ENCODE assay signal across 8 cellular contexts in the genomic region with DNA sequence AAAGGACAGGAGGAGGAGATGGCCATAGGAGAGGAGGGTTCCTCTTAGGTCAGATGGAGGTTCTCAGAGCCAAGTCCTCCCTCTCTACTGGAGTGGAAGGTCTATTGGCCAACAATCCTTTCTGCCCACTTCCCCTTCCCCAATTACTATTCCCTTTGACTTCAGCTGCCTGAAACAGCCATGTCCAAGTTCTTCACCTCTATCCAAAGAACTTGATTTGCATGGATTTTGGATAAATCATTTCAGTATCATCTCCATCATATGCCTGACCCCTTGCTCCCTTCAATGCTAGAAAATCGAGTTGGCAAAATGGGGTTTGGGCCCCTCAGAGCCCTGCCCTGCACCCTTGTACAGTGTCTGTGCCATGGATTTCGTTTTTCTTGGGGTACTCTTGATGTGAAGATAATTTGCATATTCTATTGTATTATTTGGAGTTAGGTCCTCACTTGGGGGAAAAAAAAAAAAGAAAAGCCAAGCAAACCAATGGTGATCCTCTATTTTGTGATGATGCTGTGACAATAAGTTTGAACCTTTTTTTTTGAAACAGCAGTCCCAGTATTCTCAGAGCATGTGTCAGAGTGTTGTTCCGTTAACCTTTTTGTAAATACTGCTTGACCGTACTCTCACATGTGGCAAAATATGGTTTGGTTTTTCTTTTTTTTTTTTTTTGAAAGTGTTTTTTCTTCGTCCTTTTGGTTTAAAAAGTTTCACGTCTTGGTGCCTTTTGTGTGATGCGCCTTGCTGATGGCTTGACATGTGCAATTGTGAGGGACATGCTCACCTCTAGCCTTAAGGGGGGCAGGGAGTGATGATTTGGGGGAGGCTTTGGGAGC. TPM values are rescaled to one million over a fixed set of nuclear protein-coding genes. Genes with fewer than 3 reads are reported as not detected.
DNase-seq lines count a peak whose midpoint lies in the region; ATAC-seq, FAIRE-seq and TF ChIP-seq lines count a peak whose summit lies in the region.

No MANE protein-coding gene starts in this region.

- FAIRE-seq in astrocyte (lab: Jason Lieb, UNC): no peak

- H3K4me1 Mint-ChIP-seq in astrocyte (ENCODE audit: low read depth, unreplicated experiment): peaks cover 5% of the 10 kb centered on the region

- H3K4ac ChIP-seq in mesenchymal stem cell (ENCODE audit: low read depth in 1 of 2, low read length in 2 of 2): no peak overlapping the region

- H2AFZ ChIP-seq in astrocyte (ENCODE audit: low read depth, low read length) (no peak overlapping the region), mesenchymal stem cell (ENCODE audit: low read depth, low read length) (no peak overlapping the region)

- H4K20me1 ChIP-seq in astrocyte (ENCODE audit: insufficient read depth, low read length): peaks cover 56% of the 10 kb centered on the region

- POLR2A ChIA-PET in AG04450 (lab: Yijun Ruan, JAX): no interaction called here
- POLR2A ChIA-PET in HEK293T (lab: Yijun Ruan, JAX): no interaction called here

- 79% methylated on average over 7 of the region's 7 CpGs for WGBS in mesenchymal stem cell

- peaks cover 23% of the 10 kb centered on the region for H3K36me3 ChIP-seq in astrocyte (ENCODE audit: insufficient read depth, low read length)
- peaks cover 13 to 16% of the 10 kb centered on the region in 2 experiments for H3K36me3 ChIP-seq in mesenchymal stem cell (ENCODE audit: control insufficient read depth in 1 of 2, insufficient read depth in 2 of 2, low read depth in 1 of 2, low read length in 2 of 2)

- H4K91ac ChIP-seq in mesenchymal stem cell (ENCODE audit: low read length): no peak overlapping the region

- H3K27me3 Mint-ChIP-seq in astrocyte (ENCODE audit: low read depth, unreplicated experiment): peaks cover 11% of the 10 kb centered on the region

- H3K27ac ChIP-seq in AG04450 (ENCODE audit: low read depth, low read length) (no peak overlapping the region), astrocyte (ENCODE audit: low read depth, low read length) (no peak overlapping the region), mesenchymal stem cell (ENCODE audit: low read length, poor library complexity, severe bottlenecking) (no peak overlapping the region), foreskin keratinocyte (no peak overlapping the region)

- H3K4me3 Mint-ChIP-seq in astrocyte (ENCODE audit: unreplicated experiment): peak overlapping the region; percentile 85

- DNase-seq in AG04450 (ENCODE audit: low read depth, low spot score) (peak; percentile 41), HEK293T (ENCODE audit: extremely low spot score) (no peak), astrocyte (ENCODE audit: low read depth) (no peak), mesenchymal stem cell (peak; percentile 88), foreskin keratinocyte (no peak), G401 (ENCODE audit: low spot score) (no peak)

- H3K4me3 ChIP-seq in AG04450 (ENCODE audit: low read depth, low read length) (peak overlapping the region; percentile 94), astrocyte (ENCODE audit: insufficient read depth, low read depth, low read length) (peak overlapping the region; percentile 94), mesenchymal stem cell (ENCODE audit: insufficient read depth in 1 of 2, low read depth in 1 of 2, low read length in 2 of 2) (no peak overlapping the region)

- H3K4me1 ChIP-seq in astrocyte (ENCODE audit: insufficient read depth, low read length): peaks cover 24% of the 10 kb centered on the region
- peaks cover 25% of the 10 kb centered on the region for H3K4me1 ChIP-seq in mesenchymal stem cell (ENCODE audit: control insufficient read depth, insufficient read depth, low read depth, low read length)
- peaks cover 4% of the 10 kb centered on the region for H3K4me1 ChIP-seq in foreskin keratinocyte

- H3K4me2 ChIP-seq in astrocyte (ENCODE audit: low read length): peak overlapping the region; percentile 97
- H3K4me2 ChIP-seq in mesenchymal stem cell (ENCODE audit: low read length, poor library complexity, severe bottlenecking): no peak overlapping the region

- CTCF ChIA-PET in AG04450 (lab: Charles Lee) (no interaction called here), HEK293T (lab: Yijun Ruan, JAX) (interaction anchor here (5.7 kb wide), 1 partner anchor 35 kb away, joined by 40 read pairs; no protein-coding TSS in a partner anchor)

- H3K9me3 Mint-ChIP-seq in astrocyte (ENCODE audit: unreplicated experiment): peaks cover 3% of the 10 kb centered on the region

- no peak overlapping the region for H2BK15ac ChIP-seq in mesenchymal stem cell (ENCODE audit: low read depth, poor library complexity, severe bottlenecking)

- H3K79me1 ChIP-seq in mesenchymal stem cell (replicated peaks; ENCODE audit: low read length, poor library complexity, severe bottlenecking): peaks cover 5% of the 10 kb centered on the region

- H2AK5ac ChIP-seq in mesenchymal stem cell (ENCODE audit: low read length, severe bottlenecking): no peak overlapping the region

- peak overlapping the region; percentile 86 for H3K27ac Mint-ChIP-seq in astrocyte (ENCODE audit: unreplicated experiment)

- H2BK120ac ChIP-seq in mesenchymal stem cell (ENCODE audit: low read depth, low read length): no peak overlapping the region

- TF ChIP-seq CTCF in AG04450 (IDR thresholded peaks at IDR 0.05; ENCODE audit: low read depth, low read length) (no peak), astrocyte (IDR thresholded peaks at IDR 0.05; ENCODE audit: insufficient read depth, low read depth, low read length) (no peak), foreskin keratinocyte (conservative IDR thresholded peaks at IDR 0.05) (no peak)

- no peak overlapping the region for H3K14ac ChIP-seq in mesenchymal stem cell (ENCODE audit: low read length in 2 of 2)

- no peak overlapping the region for H4K8ac ChIP-seq in mesenchymal stem cell (ENCODE audit: low read length)

- H2BK5ac ChIP-seq in mesenchymal stem cell (ENCODE audit: low read depth, low read length, poor library complexity, severe bottlenecking): no peak overlapping the region

- peak overlapping the region; percentile 93 for H3K9ac ChIP-seq in astrocyte (ENCODE audit: low read length)
- H3K9ac ChIP-seq in mesenchymal stem cell (ENCODE audit: low read length): peak overlapping the region; percentile 94

- no peak for ATAC-seq in foreskin keratinocyte
- no peak for ATAC-seq in GM19463 (IDR thresholded peaks at IDR 0.05; ENCODE audit: unreplicated experiment)
- ATAC-seq in HG02938 (IDR thresholded peaks at IDR 0.05; ENCODE audit: unreplicated experiment): no peak

- no peaks in the 10 kb centered on the region for H3K27me3 ChIP-seq in AG04450 (ENCODE audit: control insufficient read depth, insufficient read depth, low read length)
- no peaks in the 10 kb centered on the region for H3K27me3 ChIP-seq in astrocyte (ENCODE audit: insufficient read depth, low read length)
- H3K27me3 ChIP-seq in mesenchymal stem cell (ENCODE audit: control insufficient read depth in 1 of 2, insufficient read depth in 1 of 2, low read length in 2 of 2): no peaks in the 10 kb centered on the region
- no peaks in the 10 kb centered on the region for H3K27me3 ChIP-seq in foreskin keratinocyte

- H3K79me2 ChIP-seq in astrocyte (ENCODE audit: insufficient read depth, low read length): peaks cover 31% of the 10 kb centered on the region

- H3K9me3 ChIP-seq in AG04450 (ENCODE audit: control insufficient read depth, insufficient read depth, low read length) (peaks cover 8% of the 10 kb centered on the region; the same call in 1 of the 2 replicates), astrocyte (ENCODE audit: insufficient read depth, low read depth, low read length) (no peaks in the 10 kb centered on the region), mesenchymal stem cell (ENCODE audit: control insufficient read depth, low read length) (no peaks in the 10 kb centered on the region)

- in situ Hi-C loops in G401 (cut with HindIII; ENCODE audit: low sequenced_read_pairs): no loop called here

- H2BK12ac ChIP-seq in mesenchymal stem cell (ENCODE audit: low read length in 2 of 2): no peak overlapping the region

- no peak overlapping the region for H3K18ac ChIP-seq in mesenchymal stem cell (ENCODE audit: low read depth in 1 of 2, low read length in 2 of 2)

- H3K36me3 Mint-ChIP-seq in astrocyte (ENCODE audit: low read depth, unreplicated experiment): peaks cover 26% of the 10 kb centered on the region

- no peak overlapping the region for H3K23ac ChIP-seq in mesenchymal stem cell (ENCODE audit: low read length in 2 of 2)

TF ChIP-seq in HEK293T, 16 proteins besides CTCF, POLR2A, EP300 and RAD21:
- TF ChIP-seq ELF4 (IDR thresholded peaks at IDR 0.05) (peak; percentile 39), SUZ12 (IDR thresholded peaks at IDR 0.05) (no peak), ZNF384 (IDR thresholded peaks at IDR 0.05) (peak; percentile 76; the same call in 1 of the 2 replicates)
TF ChIP-seq in HEK293T: peak in this region for 2.

RNA-seq across cellular contexts. Expression of a gene that starts 3.1 kb away (rescaled TPM):
- 17.0 and 24.5 TPM in 2 replicates for polyA plus RNA-seq in AG04450 (2011; rRNA removed)
- polyA minus RNA-seq in AG04450 (2011; rRNA and poly(A)+ RNA removed): 32.1 and 36.9 TPM in 2 replicates
- total RNA-seq in astrocyte: 24.4 and 31.5 TPM in 2 replicates
- polyA plus RNA-seq in mesenchymal stem cell (2013, experiment 1 of 2): 459 TPM
- polyA plus RNA-seq in mesenchymal stem cell (2013, experiment 2 of 2): 434 TPM
- 19.5 and 20.4 TPM in 2 replicates for total RNA-seq in foreskin keratinocyte
- polyA plus RNA-seq in foreskin keratinocyte: 18.1 and 27.6 TPM in 2 replicates
- total RNA-seq in G401 (2014; rRNA removed; shearing (Covaris generic)): 0.62 and 4.0 TPM in 2 replicates

RNA-seq across cellular contexts. Expression of a gene that starts 29.5 kb away (rescaled TPM):
- polyA plus RNA-seq in AG04450 (2011; rRNA removed) (24.7 and 36.9 TPM in 2 replicates), foreskin keratinocyte (3.8 and 4.5 TPM in 2 replicates)
- 39.7 and 40.2 TPM in 2 replicates for polyA minus RNA-seq in AG04450 (2011; rRNA and poly(A)+ RNA removed)
- total RNA-seq in astrocyte (16.0 and 17.2 TPM in 2 replicates), foreskin keratinocyte (3.0 TPM in 2 replicates)
- polyA plus RNA-seq in mesenchymal stem cell (2013, experiment 1 of 2): 9.4 TPM
- polyA plus RNA-seq in mesenchymal stem cell (2013, experiment 2 of 2): 9.3 TPM
- total RNA-seq in G401 (2014; rRNA removed; shearing (Covaris generic)): 23.9 and 35.9 TPM in 2 replicates

Comparison
In these comparisons a context has a peak if more than half of its experiments do, and no peak if none do; other contexts are left out.
1. DNase-seq: peak in AG04450 (single experiment) and mesenchymal stem cell (single experiment); none in HEK293T (single experiment), astrocyte (single experiment), foreskin keratinocyte (0 of 2) and G401 (single experiment).
2. H3K4me3 ChIP-seq: peak in AG04450 (single experiment) and astrocyte (single experiment); none in mesenchymal stem cell (0 of 2).